13 cellular contexts compared by ENCODE assay signal in genomic region chr21:41120997-41121396, GRCh38.
"Had no signal": no experiment of that assay in that cellular context is flagged by ENCODE, and none has a peak within 500 bp of the region (broad histone marks: within the 10 kb centered on the region; RNA-seq: fewer than 3 reads in every experiment).

No MANE protein-coding gene starts in this region.

- H3K9me3 ChIP-seq: MG63 had no signal

- DNase-seq: Karpas-422, KG1, MG63, MM.1S, NCI-H1048, NCI-H1417 treated with DMSO at 0.1 percent for 48 hours, NCI-H1436 treated with DMSO at 0.1 percent for 48 hours, NCI-H2081 treated with DMSO at 0.1 percent for 48 hours, NCI-H2171, NCI-H2227 treated with DMSO at 0.1 percent for 48 hours, NCI-H446 treated with DMSO at 0.1 percent for 48 hours, NCI-H510A had no signal

- H3K9ac ChIP-seq: KMS-11 had no signal

- H3K4me3 ChIP-seq: MG63 had no signal

- H3K4me2 ChIP-seq: KMS-11 had no signal

- H3K36me3 ChIP-seq: MG63 had no signal

- H3K27ac ChIP-seq: KMS-11 had no signal
